In genomic region chr2:113157108-113157896, GRCh38 we compare ENCODE assay signal across 8 cellular contexts. TPM values are rescaled to one million over a fixed set of nuclear protein-coding genes. Genes with fewer than 3 reads are reported as not detected.
DNase-seq lines count a peak whose midpoint lies in the region; ATAC-seq and TF ChIP-seq lines count a peak whose summit lies in the region.

No MANE protein-coding gene starts in this region.

- H3K9me3 Mint-ChIP-seq in activated CD4-positive, alpha-beta T cell treated with anti-CD3 and anti-CD28 coated beads, Interleukin-2, amount 10 ng/mL, durations not matched to agents 24 days and 14 days = no peaks in the 10 kb centered on the region
- no peaks in the 10 kb centered on the region for H3K9me3 Mint-ChIP-seq in natural killer cell treated with Interleukin-12 subunit alpha and Interleukin-12 subunit beta and Interleukin-15 and Interleukin-18, amount 100 ng/mL, for 72 hours

- peaks cover 2% of the 10 kb centered on the region for H3K36me3 Mint-ChIP-seq in activated CD4-positive, alpha-beta T cell treated with anti-CD3 and anti-CD28 coated beads, Interleukin-2, amount 10 ng/mL, durations not matched to agents 24 days and 14 days (ENCODE audit: low read depth)
- H3K36me3 Mint-ChIP-seq in natural killer cell treated with Interleukin-12 subunit alpha and Interleukin-12 subunit beta and Interleukin-15 and Interleukin-18, amount 100 ng/mL, for 72 hours = no peaks in the 10 kb centered on the region

- POLR2A ChIA-PET in BJ (lab: Charles Lee) = no interaction called here

- peak; percentile 70 for ATAC-seq in GM19397 (IDR thresholded peaks at IDR 0.05; ENCODE audit: unreplicated experiment)
- peak; percentile 87 to 93 for ATAC-seq in natural killer cell treated with Interleukin-12 subunit alpha and Interleukin-12 subunit beta and Interleukin-15 and Interleukin-18, amount 100 ng/mL, for 72 hours

- TF ChIP-seq CTCF in BJ (IDR thresholded peaks at IDR 0.05; ENCODE audit: insufficient read depth, low read depth, low read length) = no peak

- H3K9me3 ChIP-seq in SJCRH30 (replicated peaks) = no peaks in the 10 kb centered on the region

- no peaks in the 10 kb centered on the region for H3K4me1 ChIP-seq in SJCRH30

- CTCF ChIA-PET in BJ (lab: Yijun Ruan, JAX) = interaction anchor here (0.8 to 4.4 kb wide), 6 partner anchors 17 to 233 kb away, joined by 3 to 44 read pairs (median 8); no protein-coding TSS in a partner anchor

- H3K27me3 Mint-ChIP-seq in activated CD4-positive, alpha-beta T cell treated with anti-CD3 and anti-CD28 coated beads, Interleukin-2, amount 10 ng/mL, durations not matched to agents 24 days and 14 days = peaks cover 3% of the 10 kb centered on the region
- no peaks in the 10 kb centered on the region for H3K27me3 Mint-ChIP-seq in natural killer cell treated with Interleukin-12 subunit alpha and Interleukin-12 subunit beta and Interleukin-15 and Interleukin-18, amount 100 ng/mL, for 72 hours

- H3K4me3 ChIP-seq in BJ (ENCODE audit: low read depth, low read length) = peak overlapping the region; percentile 37
- H3K4me3 ChIP-seq in SJCRH30 = no peak overlapping the region

- H3K4me1 Mint-ChIP-seq in activated CD4-positive, alpha-beta T cell treated with anti-CD3 and anti-CD28 coated beads, Interleukin-2, amount 10 ng/mL, durations not matched to agents 24 days and 14 days = peaks cover 19% of the 10 kb centered on the region
- peaks cover 11 to 12% of the 10 kb centered on the region in 2 donors for H3K4me1 Mint-ChIP-seq in natural killer cell treated with Interleukin-12 subunit alpha and Interleukin-12 subunit beta and Interleukin-15 and Interleukin-18, amount 100 ng/mL, for 72 hours (ENCODE audit: low read depth in 2 of 2)

- no peak for TF ChIP-seq RAD21 in Ishikawa (IDR thresholded peaks at IDR 0.05; ENCODE audit: low read depth)

- H3K36me3 ChIP-seq in BJ (ENCODE audit: control insufficient read depth, insufficient read depth, low read length) (no peaks in the 10 kb centered on the region), SJCRH30 (no peaks in the 10 kb centered on the region)

- TF ChIP-seq EP300 in Ishikawa (IDR thresholded peaks at IDR 0.05; ENCODE audit: borderline replicate concordance) = no peak

- intact Hi-C loops in activated CD4-positive, alpha-beta T cell treated with anti-CD3 and anti-CD28 coated beads, Interleukin-2, amount 10 ng/mL, durations not matched to agents 24 days and 14 days (cut with micrococcal nuclease) = loop anchor here (2.0 kb wide), 2 partner anchors 17 to 19 kb away; no protein-coding TSS in a partner anchor

- H3K27me3 ChIP-seq in BJ (ENCODE audit: control insufficient read depth, insufficient read depth, low read length) = no peaks in the 10 kb centered on the region; the same call in 1 of the 2 replicates
- no peaks in the 10 kb centered on the region for H3K27me3 ChIP-seq in SJCRH30

- H3K27ac ChIP-seq in epithelial cell of prostate = peak overlapping the region; percentile 88
- H3K27ac ChIP-seq in SJCRH30 = no peak overlapping the region

- peak overlapping the region; percentile 87 for H3K27ac Mint-ChIP-seq in activated CD4-positive, alpha-beta T cell treated with anti-CD3 and anti-CD28 coated beads, Interleukin-2, amount 10 ng/mL, durations not matched to agents 24 days and 14 days
- peak overlapping the region; percentile 68 to 79 for H3K27ac Mint-ChIP-seq in natural killer cell treated with Interleukin-12 subunit alpha and Interleukin-12 subunit beta and Interleukin-15 and Interleukin-18, amount 100 ng/mL, for 72 hours

- DNase-seq in BJ (ENCODE audit: low read depth) = no peak
- peak; percentile 87 for DNase-seq in activated CD4-positive, alpha-beta T cell treated with anti-CD3 and anti-CD28 coated beads, Interleukin-2, amount 10 ng/mL, durations not matched to agents 24 days and 14 days
- DNase-seq in epithelial cell of prostate (ENCODE audit: low read depth, low spot score) = no peak
- peak; percentile 73 for DNase-seq in natural killer cell treated with Interleukin-12 subunit alpha and Interleukin-12 subunit beta and Interleukin-15 and Interleukin-18, amount 100 ng/mL, for 72 hours (ENCODE audit: low spot score)
- DNase-seq in SJCRH30 = no peak
- DNase-seq in UCSD-AML1 (lab: John Stamatoyannopoulos, UW; ENCODE audit: unreplicated experiment) = no peak

- peak overlapping the region; percentile 86 for H3K4me3 Mint-ChIP-seq in activated CD4-positive, alpha-beta T cell treated with anti-CD3 and anti-CD28 coated beads, Interleukin-2, amount 10 ng/mL, durations not matched to agents 24 days and 14 days
- H3K4me3 Mint-ChIP-seq in natural killer cell treated with Interleukin-12 subunit alpha and Interleukin-12 subunit beta and Interleukin-15 and Interleukin-18, amount 100 ng/mL, for 72 hours = peak overlapping the region; percentile 83

TF ChIP-seq in Ishikawa, 13 proteins besides CTCF, POLR2A, EP300 and RAD21:
- no peak for TF ChIP-seq CEBPB (IDR thresholded peaks at IDR 0.05)
- no peak for TF ChIP-seq TEAD4 (IDR thresholded peaks at IDR 0.05)
- peak; percentile 40 for TF ChIP-seq MAX (IDR thresholded peaks at IDR 0.05)
- TF ChIP-seq ZBTB7A (IDR thresholded peaks at IDR 0.05; ENCODE audit: low read depth) = no peak
- TF ChIP-seq REST (IDR thresholded peaks at IDR 0.05; ENCODE audit: low read depth) = 0 out of 2 replicates have a peak, but pooled peaks have one; percentile 6
- TF ChIP-seq TAF1 (IDR thresholded peaks at IDR 0.05; ENCODE audit: low read depth) = peak; percentile 43; the same call in 1 of the 2 replicates
- TF ChIP-seq FOXM1 (IDR thresholded peaks at IDR 0.05; ENCODE audit: borderline replicate concordance, low read depth) = no peak
- TF ChIP-seq USF1 (IDR thresholded peaks at IDR 0.05) = 0 out of 2 replicates have a peak, but pooled peaks have one; percentile 0
- TF ChIP-seq CREB1 (IDR thresholded peaks at IDR 0.05; ENCODE audit: low read depth) = no peak
- TF ChIP-seq EGR1 (IDR thresholded peaks at IDR 0.05) = peak; percentile 85
- TF ChIP-seq NFIC (IDR thresholded peaks at IDR 0.05) = peak; percentile 83
- TF ChIP-seq YY1 (IDR thresholded peaks at IDR 0.05; ENCODE audit: low read depth) = peak; percentile 22
- TF ChIP-seq TCF12 (IDR thresholded peaks at IDR 0.05; ENCODE audit: low read depth) = peak; percentile 39

RNA-seq across cellular contexts. Expression of gene PSD4, which starts 16.5 kb away (rescaled TPM):
- polyA plus RNA-seq in BJ (2011; rRNA removed) = 0.93 and 1.9 TPM in 2 replicates
- polyA minus RNA-seq in BJ (2011; rRNA and poly(A)+ RNA removed) = 1.4 and 1.9 TPM in 2 replicates
- total RNA-seq in activated CD4-positive, alpha-beta T cell treated with anti-CD3 and anti-CD28 coated beads, Interleukin-2, amount 10 ng/mL, durations not matched to agents 24 days and 14 days = 268 and 278 TPM in 2 replicates
- total RNA-seq in natural killer cell treated with Interleukin-12 subunit alpha and Interleukin-12 subunit beta and Interleukin-15 and Interleukin-18, amount 100 ng/mL, for 72 hours = 100 to 1,000 TPM; 299 to 305 TPM
- total RNA-seq in SJCRH30 (2014; rRNA removed; shearing (Covaris generic)) = 1.5 and 2.1 TPM in 2 replicates

RNA-seq across cellular contexts. Expression of gene IL1RN, which starts 29.9 kb away (rescaled TPM):
- polyA plus RNA-seq in BJ (2011; rRNA removed) = not detected in 2 replicates
- polyA minus RNA-seq in BJ (2011; rRNA and poly(A)+ RNA removed) = not detected in 2 replicates
- total RNA-seq in activated CD4-positive, alpha-beta T cell treated with anti-CD3 and anti-CD28 coated beads, Interleukin-2, amount 10 ng/mL, durations not matched to agents 24 days and 14 days = 3.0 and 3.3 TPM in 2 replicates
- total RNA-seq in natural killer cell treated with Interleukin-12 subunit alpha and Interleukin-12 subunit beta and Interleukin-15 and Interleukin-18, amount 100 ng/mL, for 72 hours = 1 to 10 TPM; 3.3 to 3.7 TPM
- not detected in 2 replicates for total RNA-seq in SJCRH30 (2014; rRNA removed; shearing (Covaris generic))

Comparison
In these comparisons a context has a peak if more than half of its experiments do, and no peak if none do; other contexts are left out.
1. DNase-seq: peak in activated CD4-positive, alpha-beta T cell treated with anti-CD3 and anti-CD28 coated beads, Interleukin-2, amount 10 ng/mL, durations not matched to agents 24 days and 14 days (single experiment) and natural killer cell treated with Interleukin-12 subunit alpha and Interleukin-12 subunit beta and Interleukin-15 and Interleukin-18, amount 100 ng/mL, for 72 hours (single experiment); none in BJ (single experiment), epithelial cell of prostate (single experiment), SJCRH30 (0 of 2) and UCSD-AML1 (single experiment).
2. RNA of gene PSD4, which starts 16.5 kb away (total RNA-seq): 299 to 305 TPM in natural killer cell treated with Interleukin-12 subunit alpha and Interleukin-12 subunit beta and Interleukin-15 and Interleukin-18, amount 100 ng/mL, for 72 hours and 268 to 278 TPM in activated CD4-positive, alpha-beta T cell treated with anti-CD3 and anti-CD28 coated beads, Interleukin-2, amount 10 ng/mL, durations not matched to agents 24 days and 14 days; 1.5 to 2.1 TPM in SJCRH30; every median in the first group is over 10 times any median in the second.